In the genomic region with DNA sequence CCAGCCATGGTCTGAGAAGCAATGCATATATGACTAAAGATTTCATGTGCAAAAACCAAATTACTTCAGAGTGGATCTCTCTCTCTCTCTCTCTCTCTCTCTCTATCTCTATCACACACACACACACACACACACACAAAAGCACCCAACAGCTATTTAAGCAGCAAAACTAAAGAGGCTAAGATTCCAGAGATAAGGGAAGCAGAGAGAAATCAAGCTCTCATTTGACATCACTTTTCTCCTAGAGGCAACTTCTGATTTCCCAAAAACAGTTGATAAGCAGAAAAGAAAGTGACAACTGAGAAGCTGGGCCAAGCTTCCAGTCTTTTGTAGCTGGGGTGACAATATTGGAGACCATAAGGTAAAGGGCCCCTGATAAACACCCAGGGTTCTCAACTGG, we compare ENCODE assay signal across 16 cellular contexts.
A peak's percentile ranks its signal among the peaks of the same experiment; 100 is the strongest.
DNase-seq lines count a peak whose midpoint lies in the region; ATAC-seq, FAIRE-seq and TF ChIP-seq lines count a peak whose summit lies in the region.
"Had no signal": no experiment of that assay in that cellular context is flagged by ENCODE, and none has a peak within 500 bp of the region (broad histone marks: within the 10 kb centered on the region; RNA-seq: fewer than 3 reads in every experiment).

No MANE protein-coding gene starts in this region.

- intact Hi-C loops in aorta (cut with DNase I), result no loop called here

- H3K27ac ChIP-seq in astrocyte (ENCODE audit: low read depth, low read length) (no peak overlapping the region), aorta (ENCODE audit: low read depth in 1 of 2, low read length in 2 of 2) (no peak overlapping the region)

- H3K27me3 Mint-ChIP-seq in astrocyte (ENCODE audit: low read depth, unreplicated experiment), result no peaks in the 10 kb centered on the region
- no peaks in the 10 kb centered on the region for H3K27me3 Mint-ChIP-seq in immature natural killer cell (ENCODE audit: low read depth in 3 of 3)
- H3K27me3 Mint-ChIP-seq in natural killer cell treated with Interleukin-12 subunit alpha and Interleukin-12 subunit beta and Interleukin-15 and Interleukin-18, amount 100 ng/mL, for 72 hours, result no peaks in the 10 kb centered on the region
- H3K27me3 Mint-ChIP-seq in endothelial cell (ENCODE audit: unreplicated experiment), result peaks cover 2% of the 10 kb centered on the region
- H3K27me3 Mint-ChIP-seq: B cell; CD4-positive, alpha-beta T cell had no signal

- H3K36me3 ChIP-seq in astrocyte (ENCODE audit: insufficient read depth, low read length) (no peaks in the 10 kb centered on the region), aorta (ENCODE audit: control insufficient read depth in 1 of 2, insufficient read depth in 2 of 2, low read length in 1 of 2) (no peaks in the 10 kb centered on the region)

- H3K9ac ChIP-seq in astrocyte (ENCODE audit: low read length), result no peak overlapping the region

- H3K36me3 Mint-ChIP-seq in astrocyte (ENCODE audit: low read depth, unreplicated experiment) (no peaks in the 10 kb centered on the region), immature natural killer cell (peaks cover 0 to 12% (median 3%) of the 10 kb centered on the region in 3 donors), endothelial cell (ENCODE audit: low read depth, unreplicated experiment) (no peaks in the 10 kb centered on the region)
- H3K36me3 Mint-ChIP-seq in natural killer cell treated with Interleukin-12 subunit alpha and Interleukin-12 subunit beta and Interleukin-15 and Interleukin-18, amount 100 ng/mL, for 72 hours, result no peaks in the 10 kb centered on the region

- no peaks in the 10 kb centered on the region for H3K9me3 ChIP-seq in astrocyte (ENCODE audit: insufficient read depth, low read depth, low read length)
- H3K9me3 ChIP-seq in aorta (ENCODE audit: control insufficient read depth, low read length), result no peaks in the 10 kb centered on the region

- H4K20me1 ChIP-seq in astrocyte (ENCODE audit: insufficient read depth, low read length), result no peaks in the 10 kb centered on the region

- H3K4me3 ChIP-seq in astrocyte (ENCODE audit: insufficient read depth, low read depth, low read length) (no peak overlapping the region), aorta (ENCODE audit: low read length in 2 of 2) (no peak overlapping the region)

- no peaks in the 10 kb centered on the region for H3K27me3 ChIP-seq in astrocyte (ENCODE audit: insufficient read depth, low read length)
- no peaks in the 10 kb centered on the region for H3K27me3 ChIP-seq in aorta (ENCODE audit: control insufficient read depth in 1 of 2, insufficient read depth in 2 of 2, low read length in 1 of 2)

- peak overlapping the region; percentile 28 for H3K27ac Mint-ChIP-seq in astrocyte (ENCODE audit: unreplicated experiment)
- H3K27ac Mint-ChIP-seq in immature natural killer cell, result peak overlapping the region in 4 of 6 donors; percentile 2 to 9 (median 5)
- H3K27ac Mint-ChIP-seq in natural killer cell treated with Interleukin-12 subunit alpha and Interleukin-12 subunit beta and Interleukin-15 and Interleukin-18, amount 100 ng/mL, for 72 hours, result no peak overlapping the region
- no peak overlapping the region for H3K27ac Mint-ChIP-seq in endothelial cell (ENCODE audit: unreplicated experiment)
- H3K27ac Mint-ChIP-seq: B cell; CD4-positive, alpha-beta T cell had no signal

- DNase-seq in astrocyte (ENCODE audit: low read depth) (no peak), immature natural killer cell (no peak), GM19240 (ENCODE audit: insufficient read length, low spot score) (no peak), aorta (no peak), endothelial cell (ENCODE audit: low spot score) (no peak), middle frontal gyrus (ENCODE audit: extremely low spot score, low spot score) (no peak)
- no peak for DNase-seq in natural killer cell treated with Interleukin-12 subunit alpha and Interleukin-12 subunit beta and Interleukin-15 and Interleukin-18, amount 100 ng/mL, for 72 hours (ENCODE audit: low spot score)
- DNase-seq: C1 segment of cervical spinal cord; Calu3; CD4-positive, alpha-beta T cell; DMS 273 treated with DMSO at 0.1 percent for 48 hours; H7 had no signal

- H3K4me3 Mint-ChIP-seq in astrocyte (ENCODE audit: unreplicated experiment) (no peak overlapping the region), immature natural killer cell (peak overlapping the region in 2 of 5 donors; percentile 41 to 64), endothelial cell (ENCODE audit: unreplicated experiment) (no peak overlapping the region)
- H3K4me3 Mint-ChIP-seq in natural killer cell treated with Interleukin-12 subunit alpha and Interleukin-12 subunit beta and Interleukin-15 and Interleukin-18, amount 100 ng/mL, for 72 hours, result peak overlapping the region; percentile 4
- H3K4me3 Mint-ChIP-seq: B cell; CD4-positive, alpha-beta T cell had no signal

- no peaks in the 10 kb centered on the region for H3K4me1 Mint-ChIP-seq in astrocyte (ENCODE audit: low read depth, unreplicated experiment)
- peaks cover 17 to 21% of the 10 kb centered on the region in 2 donors for H3K4me1 Mint-ChIP-seq in immature natural killer cell
- H3K4me1 Mint-ChIP-seq in natural killer cell treated with Interleukin-12 subunit alpha and Interleukin-12 subunit beta and Interleukin-15 and Interleukin-18, amount 100 ng/mL, for 72 hours (ENCODE audit: low read depth in 2 of 2), result peaks cover 17 to 20% of the 10 kb centered on the region in 2 donors
- H3K4me1 Mint-ChIP-seq in endothelial cell (ENCODE audit: unreplicated experiment), result peaks cover 3% of the 10 kb centered on the region
- H3K4me1 Mint-ChIP-seq: B cell had no signal

- H3K9me3 Mint-ChIP-seq in astrocyte (ENCODE audit: unreplicated experiment) (no peaks in the 10 kb centered on the region), immature natural killer cell (peaks cover 0 to 5% (median 0%) of the 10 kb centered on the region in 6 donors), endothelial cell (ENCODE audit: unreplicated experiment) (no peaks in the 10 kb centered on the region)
- peaks cover 5% of the 10 kb centered on the region for H3K9me3 Mint-ChIP-seq in natural killer cell treated with Interleukin-12 subunit alpha and Interleukin-12 subunit beta and Interleukin-15 and Interleukin-18, amount 100 ng/mL, for 72 hours

- H2AFZ ChIP-seq in astrocyte (ENCODE audit: low read depth, low read length), result no peak overlapping the region

- H3K79me2 ChIP-seq in astrocyte (ENCODE audit: insufficient read depth, low read length), result no peaks in the 10 kb centered on the region

- no peak for ATAC-seq in natural killer cell treated with Interleukin-12 subunit alpha and Interleukin-12 subunit beta and Interleukin-15 and Interleukin-18, amount 100 ng/mL, for 72 hours
- no peak for ATAC-seq in aorta (ENCODE audit: low FRiP score)
- ATAC-seq: HepG2 had no signal

- TF ChIP-seq CTCF in astrocyte (IDR thresholded peaks at IDR 0.05; ENCODE audit: insufficient read depth, low read depth, low read length) (no peak), endothelial cell (IDR thresholded peaks at IDR 0.05; ENCODE audit: unreplicated experiment) (no peak)

- no peak overlapping the region for H3K4me2 ChIP-seq in astrocyte (ENCODE audit: low read length)

- no peak for FAIRE-seq in astrocyte (lab: Jason Lieb, UNC)
- FAIRE-seq: GM18507, HepG2, HTR-8/SVneo had no signal

- H3K4me1 ChIP-seq in astrocyte (ENCODE audit: insufficient read depth, low read length) (no peaks in the 10 kb centered on the region), aorta (ENCODE audit: control insufficient read depth in 1 of 2, insufficient read depth in 2 of 2, low read length in 2 of 2) (no peaks in the 10 kb centered on the region)

Comparison
In these comparisons a context has a peak if more than half of its experiments do, and no peak if none do; other contexts are left out.
1. H3K27ac Mint-ChIP-seq: peak in astrocyte (single experiment) and immature natural killer cell (4 of 6); none in natural killer cell treated with Interleukin-12 subunit alpha and Interleukin-12 subunit beta and Interleukin-15 and Interleukin-18, amount 100 ng/mL, for 72 hours (0 of 2) and endothelial cell (single experiment).